Comparison of ENCODE assay signal across 1 cellular context in the genomic region with DNA sequence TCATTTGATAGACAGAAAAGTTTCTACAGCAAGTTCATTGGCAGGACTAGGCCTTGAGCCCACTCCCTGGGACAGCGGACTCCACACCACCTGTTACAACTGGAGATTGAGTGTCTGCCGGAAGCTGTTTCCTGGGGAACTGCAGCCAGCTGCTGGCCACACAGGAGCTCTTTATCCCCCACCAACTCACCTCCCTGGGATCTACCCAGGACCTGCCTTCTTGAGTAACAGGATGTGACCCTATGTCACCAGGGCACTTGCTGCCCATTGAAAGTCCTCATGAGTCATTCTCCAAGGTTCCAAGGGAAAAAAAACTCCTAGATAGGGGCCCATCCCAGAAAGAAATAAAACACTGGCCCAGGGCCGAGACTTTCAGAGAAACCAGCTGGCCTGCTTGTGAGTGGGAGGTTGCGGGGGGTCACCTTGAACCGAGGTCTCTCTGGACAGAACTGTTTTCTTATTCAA.
TF ChIP-seq lines count a peak whose summit lies in the region.

No MANE protein-coding gene starts in this region.

TF ChIP-seq in HepG2, 621 proteins besides CTCF, POLR2A, EP300 and RAD21 (continued from another document and continues in another):
- TF ChIP-seq RERE (CRISPR knock-in tag; IDR thresholded peaks at IDR 0.05; ENCODE audit: low read depth) (0 out of 2 replicates have a peak, but pooled peaks have one; percentile 28), FOXK2 (IDR thresholded peaks at IDR 0.05) (no peak), ZNF780A (CRISPR knock-in tag; IDR thresholded peaks at IDR 0.05) (no peak), ZNF264 (CRISPR knock-in tag; IDR thresholded peaks at IDR 0.05) (no peak), THAP11 (CRISPR knock-in tag; IDR thresholded peaks at IDR 0.05) (no peak; the same call in 1 of the 2 replicates), ZFP62 (CRISPR knock-in tag; IDR thresholded peaks at IDR 0.05) (no peak), SALL1 (CRISPR knock-in tag; IDR thresholded peaks at IDR 0.05) (peak; percentile 85), RCOR2 (CRISPR knock-in tag; IDR thresholded peaks at IDR 0.05) (peak; percentile 82), MIER2 (CRISPR knock-in tag; IDR thresholded peaks at IDR 0.05) (no peak), ZBTB34 (CRISPR knock-in tag; IDR thresholded peaks at IDR 0.05) (no peak), ZIK1 (CRISPR knock-in tag; IDR thresholded peaks at IDR 0.05; ENCODE audit: borderline replicate concordance, low read depth) (no peak), GZF1 (CRISPR knock-in tag; IDR thresholded peaks at IDR 0.05) (peak; percentile 27; the same call in 1 of the 2 replicates), KAT2B (IDR thresholded peaks at IDR 0.05; ENCODE audit: borderline replicate concordance, low read depth, low read length) (no peak), ZNF414 (CRISPR knock-in tag; IDR thresholded peaks at IDR 0.05) (0 out of 2 replicates have a peak, but pooled peaks have one; percentile 67), HNF4A (CRISPR knock-in tag; IDR thresholded peaks at IDR 0.05) (peak; percentile 61), ETS1 (CRISPR knock-in tag; IDR thresholded peaks at IDR 0.05) (no peak), ZNF10 (CRISPR knock-in tag; IDR thresholded peaks at IDR 0.05; ENCODE audit: borderline replicate concordance, low read depth) (no peak), CAMTA2 (CRISPR knock-in tag; IDR thresholded peaks at IDR 0.05; ENCODE audit: borderline replicate concordance) (no peak; the same call in 1 of the 2 replicates), GMEB1 (CRISPR knock-in tag; IDR thresholded peaks at IDR 0.05; ENCODE audit: borderline replicate concordance) (no peak), ZSCAN21 (CRISPR knock-in tag; IDR thresholded peaks at IDR 0.05; ENCODE audit: borderline replicate concordance) (no peak)
- TF ChIP-seq, protein P1, sequence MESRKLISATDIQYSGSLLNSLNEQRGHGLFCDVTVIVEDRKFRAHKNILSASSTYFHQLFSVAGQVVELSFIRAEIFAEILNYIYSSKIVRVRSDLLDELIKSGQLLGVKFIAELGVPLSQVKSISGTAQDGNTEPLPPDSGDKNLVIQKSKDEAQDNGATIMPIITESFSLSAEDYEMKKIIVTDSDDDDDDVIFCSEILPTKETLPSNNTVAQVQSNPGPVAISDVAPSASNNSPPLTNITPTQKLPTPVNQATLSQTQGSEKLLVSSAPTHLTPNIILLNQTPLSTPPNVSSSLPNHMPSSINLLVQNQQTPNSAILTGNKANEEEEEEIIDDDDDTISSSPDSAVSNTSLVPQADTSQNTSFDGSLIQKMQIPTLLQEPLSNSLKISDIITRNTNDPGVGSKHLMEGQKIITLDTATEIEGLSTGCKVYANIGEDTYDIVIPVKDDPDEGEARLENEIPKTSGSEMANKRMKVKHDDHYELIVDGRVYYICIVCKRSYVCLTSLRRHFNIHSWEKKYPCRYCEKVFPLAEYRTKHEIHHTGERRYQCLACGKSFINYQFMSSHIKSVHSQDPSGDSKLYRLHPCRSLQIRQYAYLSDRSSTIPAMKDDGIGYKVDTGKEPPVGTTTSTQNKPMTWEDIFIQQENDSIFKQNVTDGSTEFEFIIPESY (CRISPR knock-in tag; IDR thresholded peaks at IDR 0.05) = peak; percentile 58; the same call in 1 of the 2 replicates
- TF ChIP-seq, protein P2, sequence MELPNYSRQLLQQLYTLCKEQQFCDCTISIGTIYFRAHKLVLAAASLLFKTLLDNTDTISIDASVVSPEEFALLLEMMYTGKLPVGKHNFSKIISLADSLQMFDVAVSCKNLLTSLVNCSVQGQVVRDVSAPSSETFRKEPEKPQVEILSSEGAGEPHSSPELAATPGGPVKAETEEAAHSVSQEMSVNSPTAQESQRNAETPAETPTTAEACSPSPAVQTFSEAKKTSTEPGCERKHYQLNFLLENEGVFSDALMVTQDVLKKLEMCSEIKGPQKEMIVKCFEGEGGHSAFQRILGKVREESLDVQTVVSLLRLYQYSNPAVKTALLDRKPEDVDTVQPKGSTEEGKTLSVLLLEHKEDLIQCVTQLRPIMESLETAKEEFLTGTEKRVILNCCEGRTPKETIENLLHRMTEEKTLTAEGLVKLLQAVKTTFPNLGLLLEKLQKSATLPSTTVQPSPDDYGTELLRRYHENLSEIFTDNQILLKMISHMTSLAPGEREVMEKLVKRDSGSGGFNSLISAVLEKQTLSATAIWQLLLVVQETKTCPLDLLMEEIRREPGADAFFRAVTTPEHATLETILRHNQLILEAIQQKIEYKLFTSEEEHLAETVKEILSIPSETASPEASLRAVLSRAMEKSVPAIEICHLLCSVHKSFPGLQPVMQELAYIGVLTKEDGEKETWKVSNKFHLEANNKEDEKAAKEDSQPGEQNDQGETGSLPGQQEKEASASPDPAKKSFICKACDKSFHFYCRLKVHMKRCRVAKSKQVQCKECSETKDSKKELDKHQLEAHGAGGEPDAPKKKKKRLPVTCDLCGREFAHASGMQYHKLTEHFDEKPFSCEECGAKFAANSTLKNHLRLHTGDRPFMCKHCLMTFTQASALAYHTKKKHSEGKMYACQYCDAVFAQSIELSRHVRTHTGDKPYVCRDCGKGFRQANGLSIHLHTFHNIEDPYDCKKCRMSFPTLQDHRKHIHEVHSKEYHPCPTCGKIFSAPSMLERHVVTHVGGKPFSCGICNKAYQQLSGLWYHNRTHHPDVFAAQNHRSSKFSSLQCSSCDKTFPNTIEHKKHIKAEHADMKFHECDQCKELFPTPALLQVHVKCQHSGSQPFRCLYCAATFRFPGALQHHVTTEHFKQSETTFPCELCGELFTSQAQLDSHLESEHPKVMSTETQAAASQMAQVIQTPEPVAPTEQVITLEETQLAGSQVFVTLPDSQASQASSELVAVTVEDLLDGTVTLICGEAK (IDR thresholded peaks at IDR 0.05) = no peak
- TF ChIP-seq, protein P2 (CRISPR knock-in tag; IDR thresholded peaks at IDR 0.05) = no peak
- TF ChIP-seq, protein P3, sequence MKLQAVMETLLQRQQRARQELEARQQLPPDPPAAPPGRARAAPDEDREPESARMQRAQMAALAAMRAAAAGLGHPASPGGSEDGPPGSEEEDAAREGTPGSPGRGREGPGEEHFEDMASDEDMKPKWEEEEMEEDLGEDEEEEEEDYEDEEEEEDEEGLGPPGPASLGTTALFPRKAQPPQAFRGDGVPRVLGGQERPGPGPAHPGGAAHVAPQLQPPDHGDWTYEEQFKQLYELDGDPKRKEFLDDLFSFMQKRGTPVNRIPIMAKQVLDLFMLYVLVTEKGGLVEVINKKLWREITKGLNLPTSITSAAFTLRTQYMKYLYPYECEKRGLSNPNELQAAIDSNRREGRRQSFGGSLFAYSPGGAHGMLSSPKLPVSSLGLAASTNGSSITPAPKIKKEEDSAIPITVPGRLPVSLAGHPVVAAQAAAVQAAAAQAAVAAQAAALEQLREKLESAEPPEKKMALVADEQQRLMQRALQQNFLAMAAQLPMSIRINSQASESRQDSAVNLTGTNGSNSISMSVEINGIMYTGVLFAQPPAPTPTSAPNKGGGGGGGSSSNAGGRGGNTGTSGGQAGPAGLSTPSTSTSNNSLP (IDR thresholded peaks at IDR 0.05; ENCODE audit: low read depth, low read length) = peak; percentile 42
